In genomic region chrX:7077241-7077909, GRCh38 we compare ENCODE assay signal across 20 cellular contexts.
A peak's percentile ranks its signal among the peaks of the same experiment; 100 is the strongest.
DNase-seq lines count a peak whose midpoint lies in the region; ATAC-seq, FAIRE-seq and TF ChIP-seq lines count a peak whose summit lies in the region.
"Had no signal": no experiment of that assay in that cellular context is flagged by ENCODE, and none has a peak within 500 bp of the region (broad histone marks: within the 10 kb centered on the region; RNA-seq: fewer than 3 reads in every experiment).

No MANE protein-coding gene starts in this region.

- no peak overlapping the region for H2AK5ac ChIP-seq in neuronal stem cell (ENCODE audit: low read depth, low read length)

- no peak overlapping the region for H3K23ac ChIP-seq in neuronal stem cell (ENCODE audit: low read depth, low read length, poor library complexity)

- in situ Hi-C loops in HepG2 (cut with HindIII; ENCODE audit: extremely low pct_ligation_motif_present, low pct_unique_long_range_greater_than_20kb): no loop called here

- no peak overlapping the region for H4K8ac ChIP-seq in neuronal stem cell (ENCODE audit: low read depth, low read length)

- H3K4me2 ChIP-seq in HepG2 (ENCODE audit: low read depth, low read length) (no peak overlapping the region), neuronal stem cell (ENCODE audit: insufficient read depth, low read length, poor library complexity, severe bottlenecking) (no peak overlapping the region), hepatocyte (no peak overlapping the region)
- H3K4me2 ChIP-seq: A549 had no signal

- H3K9ac ChIP-seq in HepG2 (ENCODE audit: insufficient read depth, low read depth, low read length): no peak overlapping the region
- no peak overlapping the region for H3K9ac ChIP-seq in neuronal stem cell (ENCODE audit: low read depth, low read length, poor library complexity)

- ATAC-seq in right lobe of liver (peak in 3 of 4 donors; percentile 38 to 75 (median 61)), HepG2 (no peak)
- ATAC-seq: A549, GM12878, K562 had no signal

- H2BK12ac ChIP-seq in neuronal stem cell (ENCODE audit: low read length): no peak overlapping the region

- no peak overlapping the region for H4K91ac ChIP-seq in neuronal stem cell (ENCODE audit: low read depth, low read length, poor library complexity)

- no peaks in the 10 kb centered on the region for H3K36me3 ChIP-seq in right lobe of liver
- no peaks in the 10 kb centered on the region; a peak in 1 of 5 replicates for H3K36me3 ChIP-seq in HepG2 (replicated peaks in 1 of 2; ENCODE audit: control insufficient read depth in 1 of 2, insufficient read depth in 2 of 2, low read length in 2 of 2)
- H3K36me3 ChIP-seq in KOPT-K1 (ENCODE audit: insufficient read depth, low read length): peaks cover 3% of the 10 kb centered on the region
- H3K36me3 ChIP-seq in neuronal stem cell (replicated peaks in 1 of 2; ENCODE audit: control insufficient read depth in 2 of 2, insufficient read depth in 2 of 2, low read length in 2 of 2): peaks cover 0 to 11% of the 10 kb centered on the region in 2 donors
- H3K36me3 ChIP-seq in hepatocyte (replicated peaks; ENCODE audit: insufficient read depth, low read depth): no peaks in the 10 kb centered on the region

- H2AFZ ChIP-seq in HepG2 (ENCODE audit: low read length) (no peak overlapping the region), neuronal stem cell (ENCODE audit: low read length) (no peak overlapping the region), hepatocyte (no peak overlapping the region)

- H3K79me1 ChIP-seq in neuronal stem cell (ENCODE audit: low read depth, low read length): no peaks in the 10 kb centered on the region

- H3K79me2 ChIP-seq in HepG2 (ENCODE audit: insufficient read depth, low read length): no peaks in the 10 kb centered on the region
- no peaks in the 10 kb centered on the region for H3K79me2 ChIP-seq in hepatocyte

- peaks cover 1% of the 10 kb centered on the region for H3K9me3 Mint-ChIP-seq in glutamatergic neuron (ENCODE audit: unreplicated experiment)
- H3K9me3 Mint-ChIP-seq: CD4-positive, CD25-positive, alpha-beta regulatory T cell; CD8-positive, alpha-beta memory T cell had no signal

- H3K14ac ChIP-seq in neuronal stem cell (ENCODE audit: low read length): no peak overlapping the region

- BruUV-seq in HepG2 (replicated peaks; lab: Mats Ljungman, UMichigan): no TSS peak

- H3K4me1 ChIP-seq in right lobe of liver (peaks cover 0 to 46% (median 16%) of the 10 kb centered on the region in 4 donors), HepG2 (ENCODE audit: insufficient read depth, low read length) (no peaks in the 10 kb centered on the region), neuronal stem cell (ENCODE audit: control insufficient read depth in 2 of 2, insufficient read depth in 1 of 2, low read depth in 1 of 2, low read length in 2 of 2) (peaks cover 0 to 4% of the 10 kb centered on the region in 2 donors), hepatocyte (ENCODE audit: insufficient read depth) (peaks cover 6% of the 10 kb centered on the region)
- H3K4me1 ChIP-seq: A549, Caco-2 had no signal

- TF ChIP-seq POLR2A in right lobe of liver (IDR thresholded peaks at IDR 0.05) (no peak), HepG2 (IDR thresholded peaks at IDR 0.05; ENCODE audit: insufficient read depth in 1 of 2, low read depth in 2 of 2, low read length in 2 of 2) (no peak)

- H3K9me2 ChIP-seq in hepatocyte (replicated peaks; ENCODE audit: insufficient read depth): no peaks in the 10 kb centered on the region

- no peak for TF ChIP-seq CTCF in right lobe of liver (IDR thresholded peaks at IDR 0.05)
- TF ChIP-seq CTCF in HepG2 (CRISPR knock-in tag; IDR thresholded peaks at IDR 0.05): no peak
- no peak for TF ChIP-seq CTCF in glutamatergic neuron (IDR thresholded peaks at IDR 0.05; ENCODE audit: partially characterized antibody, unreplicated experiment)
- TF ChIP-seq CTCF in hepatocyte (IDR thresholded peaks at IDR 0.05; ENCODE audit: poor library complexity): no peak

- H3K4ac ChIP-seq in neuronal stem cell (ENCODE audit: low read length): no peak overlapping the region

- H2BK120ac ChIP-seq in neuronal stem cell (ENCODE audit: low read depth, low read length): no peak overlapping the region

- no peaks in the 10 kb centered on the region for H4K20me1 ChIP-seq in HepG2 (ENCODE audit: insufficient read depth, low read length)
- H4K20me1 ChIP-seq in hepatocyte (ENCODE audit: insufficient read depth, poor library complexity, severe bottlenecking): no peaks in the 10 kb centered on the region

- TF ChIP-seq EP300 in HepG2 (IDR thresholded peaks at IDR 0.05; ENCODE audit: low read depth in 2 of 2, low read length in 2 of 2) (no peak), HepG2 (CRISPR knock-in tag; IDR thresholded peaks at IDR 0.05; ENCODE audit: borderline replicate concordance) (no peak)

- 83% methylated on average over 15 of the region's 19 CpGs for WGBS in right lobe of liver (ENCODE audit: insufficient coverage, low coverage, low lambda C conversion rate, missing lambda C conversion rate)
- 97% methylated on average over 12 of the region's 19 CpGs for WGBS in HepG2 (ENCODE audit: low lambda C conversion rate)
- no CpG with 5 or more reads among the region's 19 CpGs for WGBS in neuronal stem cell (ENCODE audit: extremely low coverage in 2 of 2, insufficient read length in 2 of 2, insufficient replicate concordance in 1 of 2), 2 donors
- 84% methylated on average over 19 of the region's 19 CpGs for WGBS in hepatocyte (ENCODE audit: low lambda C conversion rate, missing lambda C conversion rate)

- H2BK15ac ChIP-seq in neuronal stem cell (ENCODE audit: low read length): no peak overlapping the region

- H3K4me3 Mint-ChIP-seq in glutamatergic neuron (ENCODE audit: unreplicated experiment): no peak overlapping the region
- H3K4me3 Mint-ChIP-seq: CD4-positive, CD25-positive, alpha-beta regulatory T cell; CD8-positive, alpha-beta memory T cell had no signal

- H3K4me3 ChIP-seq in right lobe of liver: no peak overlapping the region
- no peak overlapping the region for H3K4me3 ChIP-seq in HepG2 (replicated peaks in 1 of 3; ENCODE audit: insufficient read depth in 1 of 3, low read depth in 2 of 3, low read length in 3 of 3)
- no peak overlapping the region for H3K4me3 ChIP-seq in neuronal stem cell (ENCODE audit: low read length in 2 of 2)
- H3K4me3 ChIP-seq in hepatocyte: no peak overlapping the region
- H3K4me3 ChIP-seq: A549, GM12878, K562 had no signal

- H3K27ac ChIP-seq in right lobe of liver (peak overlapping the region in 1 of 3 donors; percentile 14), HepG2 (ENCODE audit: extremely low read length, insufficient read depth, low read length) (no peak overlapping the region), KOPT-K1 (ENCODE audit: low read depth, low read length, poor library complexity, severe bottlenecking) (peak overlapping the region; percentile 91), neuronal stem cell (replicated peaks; ENCODE audit: low read length) (no peak overlapping the region), hepatocyte (no peak overlapping the region)
- H3K27ac ChIP-seq: 22Rv1, A549 had no signal

- no peak for FAIRE-seq in HepG2 (lab: Jason Lieb, UNC)
- FAIRE-seq: A549, GM12878, K562 had no signal

- H3K27me3 ChIP-seq in right lobe of liver (no peaks in the 10 kb centered on the region), HepG2 (ENCODE audit: control insufficient read depth in 1 of 2, insufficient read depth in 2 of 2, low read length in 2 of 2) (no peaks in the 10 kb centered on the region), neuronal stem cell (ENCODE audit: control insufficient read depth in 3 of 3, insufficient read depth in 3 of 3, low read depth in 1 of 3, low read length in 3 of 3) (no peaks in the 10 kb centered on the region), hepatocyte (no peaks in the 10 kb centered on the region)

- H3K36me3 Mint-ChIP-seq in glutamatergic neuron (ENCODE audit: unreplicated experiment): no peaks in the 10 kb centered on the region

- H3K4me1 Mint-ChIP-seq in glutamatergic neuron (ENCODE audit: low read depth, unreplicated experiment): peaks cover 2% of the 10 kb centered on the region

- H2BK5ac ChIP-seq in neuronal stem cell (ENCODE audit: low read length): no peak overlapping the region

- TF ChIP-seq RAD21 in HepG2 (CRISPR knock-in tag; IDR thresholded peaks at IDR 0.05): no peak

- peak overlapping the region; percentile 13 for H3K18ac ChIP-seq in neuronal stem cell (ENCODE audit: low read length)

- H3K9me3 ChIP-seq in right lobe of liver (no peaks in the 10 kb centered on the region), HepG2 (ENCODE audit: low read length) (no peaks in the 10 kb centered on the region), KOPT-K1 (ENCODE audit: insufficient read depth, low read length, poor library complexity, severe bottlenecking) (no peaks in the 10 kb centered on the region), neuronal stem cell (replicated peaks in 1 of 2; ENCODE audit: control insufficient read depth in 2 of 2, insufficient read depth in 1 of 2, low read depth in 1 of 2, low read length in 2 of 2) (no peaks in the 10 kb centered on the region), hepatocyte (ENCODE audit: low read depth) (no peaks in the 10 kb centered on the region)
- H3K9me3 ChIP-seq: A549, Caco-2 had no signal

- CTCF ChIA-PET in HepG2 (lab: Yijun Ruan, JAX; ENCODE audit: low intra/inter-chr PET ratio, low total read pairs): no interaction called here

- peak overlapping the region; percentile 36 for H3K27ac Mint-ChIP-seq in glutamatergic neuron (ENCODE audit: unreplicated experiment)

- intact Hi-C loops in right lobe of liver (cut with DNase I) (no loop called here), HepG2 (cut with micrococcal nuclease; ENCODE audit: unreplicated experiment) (no loop called here)

- POLR2A ChIA-PET in HepG2 (lab: Yijun Ruan, JAX): no interaction called here

- peak in 1 of 3 donors; percentile 72 for DNase-seq in right lobe of liver
- DNase-seq in HepG2 (ENCODE audit: low spot score): no peak
- no peak for DNase-seq in glutamatergic neuron
- no peak for DNase-seq in neuronal stem cell (ENCODE audit: low spot score)
- no peak for DNase-seq in AG08395 (ENCODE audit: low spot score)
- no peak for DNase-seq in hepatocyte (ENCODE audit: low spot score)
- DNase-seq in hypothalamus (lab: John Stamatoyannopoulos, UW): no peak
- DNase-seq: C1 segment of cervical spinal cord; Caco-2; CD4-positive, CD25-positive, alpha-beta regulatory T cell; CD8-positive, alpha-beta memory T cell; DMS153; DMS79; GOT3; H7 had no signal

- H3K27me3 Mint-ChIP-seq in glutamatergic neuron (ENCODE audit: unreplicated experiment): no peaks in the 10 kb centered on the region
- H3K27me3 Mint-ChIP-seq: CD4-positive, CD25-positive, alpha-beta regulatory T cell; CD8-positive, alpha-beta memory T cell had no signal

TF ChIP-seq in HepG2, 621 proteins besides CTCF, POLR2A, EP300 and RAD21:
- TF ChIP-seq ZNF496 (CRISPR knock-in tag; IDR thresholded peaks at IDR 0.05; ENCODE audit: insufficient replicate concordance) (no peak), ZNF143 (CRISPR knock-in tag; IDR thresholded peaks at IDR 0.05) (no peak)
TF ChIP-seq in HepG2: peak in this region for 0.
